Comparison of ENCODE assay signal across 1 cellular context in the genomic region with DNA sequence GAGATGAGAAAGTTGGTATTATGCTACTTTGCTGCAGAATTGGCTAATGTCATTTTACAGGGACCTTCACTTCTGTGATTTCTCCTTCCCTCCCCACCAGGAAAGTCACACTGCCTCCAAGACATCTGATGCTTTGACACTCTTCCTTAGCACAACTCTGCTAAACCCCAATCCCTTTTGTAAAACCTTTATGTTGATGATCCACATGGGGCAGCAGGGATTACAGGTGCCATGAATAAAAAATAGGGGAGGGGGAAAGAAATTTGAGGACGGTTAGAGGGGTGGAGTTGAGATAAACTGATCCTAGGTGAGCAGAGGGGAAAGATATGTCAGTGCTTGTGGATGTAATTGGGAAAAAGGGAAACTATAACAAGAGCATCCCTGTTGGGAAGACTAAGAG.
TF ChIP-seq lines count a peak whose summit lies in the region.

No MANE protein-coding gene starts in this region.

TF ChIP-seq in HepG2, 621 proteins besides CTCF, POLR2A, EP300 and RAD21 (continued from another document):
- TF ChIP-seq RBM22 (optimal IDR thresholded peaks at IDR 0.05; ENCODE audit: low read length), result peak; percentile 45
